In the genomic region with DNA sequence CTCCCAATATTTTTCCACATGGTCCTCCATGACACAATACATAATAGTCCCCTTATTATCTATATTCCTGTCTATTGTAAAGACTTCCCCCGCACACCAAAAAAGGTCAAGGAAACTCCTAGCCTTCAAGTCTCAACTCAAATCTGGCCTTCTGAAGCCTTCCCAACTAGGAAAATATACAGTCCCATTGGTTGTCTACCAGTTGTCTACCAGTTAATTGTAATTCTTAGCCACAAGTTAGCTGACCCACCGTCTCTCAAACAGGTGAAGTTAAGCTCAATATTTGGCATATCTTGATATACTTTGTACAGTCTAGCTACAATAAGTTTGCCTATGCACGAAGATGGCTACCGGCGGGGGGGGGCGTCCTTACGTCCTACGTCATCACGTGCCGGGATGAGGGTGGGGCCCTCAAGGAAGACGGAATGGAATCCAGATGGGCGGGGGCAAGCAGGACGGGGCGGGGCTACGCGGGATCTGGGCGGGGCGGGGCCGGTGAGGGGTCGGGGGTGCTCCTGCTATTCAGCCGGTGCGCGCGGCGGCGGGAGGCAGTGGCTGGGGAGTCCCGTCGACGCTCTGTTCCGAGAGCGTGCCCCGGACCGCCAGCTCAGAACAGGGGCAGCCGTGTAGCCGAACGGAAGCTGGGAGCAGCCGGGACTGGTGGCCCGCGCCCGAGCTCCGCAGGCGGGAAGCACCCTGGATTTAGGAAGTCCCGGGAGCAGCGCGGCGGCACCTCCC, we compare ENCODE assay signal across 8 cellular contexts. TPM values are rescaled to one million over a fixed set of nuclear protein-coding genes. Genes with fewer than 3 reads are reported as not detected.
DNase-seq lines count a peak whose midpoint lies in the region; ATAC-seq and TF ChIP-seq lines count a peak whose summit lies in the region.

TSS of gene AHR (plus strand) at position 551 of the 738 bp plus-strand sequence. CDS start 613 bp downstream, outside the sequence.

- H3K4me1 ChIP-seq in RWPE2 (ENCODE audit: insufficient read depth, poor library complexity, severe bottlenecking) (peaks cover 24% of the 10 kb centered on the region), stomach (peaks cover 0 to 32% (median 17%) of the 10 kb centered on the region in 4 donors)

- DNase-seq in DMS114 treated with DMSO at 0.1 percent for 48 hours (lab: John Stamatoyannopoulos, UW; ENCODE audit: unreplicated experiment) (peak; percentile 31), HuH-7.5 (ENCODE audit: low spot score) (peak; percentile 80), RWPE2 (ENCODE audit: low spot score) (peak; percentile 91), fibroblast of the conjunctiva (ENCODE audit: low read depth) (peak; percentile 93), stomach (peak; percentile 95)
- DNase-seq in activated effector memory CD4-positive, alpha-beta T cell treated with anti-CD3 and anti-CD28 coated beads, Interleukin-2, amount 50 U/mL, for 16 hours, result peak; percentile 96

- H3K79me2 ChIP-seq in neural cell (replicated peaks; ENCODE audit: insufficient read depth, low read length), result no peaks in the 10 kb centered on the region

- no peaks in the 10 kb centered on the region for H3F3A ChIP-seq in neural cell (ENCODE audit: insufficient read depth, low read length, poor library complexity, severe bottlenecking)

- H3K27me3 ChIP-seq in RWPE2 (ENCODE audit: insufficient read depth, poor library complexity, severe bottlenecking), result no peaks in the 10 kb centered on the region
- peaks cover 28% of the 10 kb centered on the region for H3K27me3 ChIP-seq in neural cell (ENCODE audit: insufficient read depth, low read depth, low read length)
- no peaks in the 10 kb centered on the region for H3K27me3 ChIP-seq in stomach

- H3K36me3 ChIP-seq in RWPE2 (ENCODE audit: low read depth), result no peaks in the 10 kb centered on the region
- H3K36me3 ChIP-seq in neural cell (ENCODE audit: insufficient read depth, low read length), result no peaks in the 10 kb centered on the region
- no peaks in the 10 kb centered on the region for H3K36me3 ChIP-seq in stomach

- peak within 1 kb of the TSS; percentile 77 for H3K4me3 ChIP-seq in RWPE2 (ENCODE audit: severe bottlenecking)
- H3K4me3 ChIP-seq in neural cell (ENCODE audit: low read length), result peak within 1 kb of the TSS; percentile 77
- peak within 1 kb of the TSS; percentile 63 to 95 (median 92) for H3K4me3 ChIP-seq in stomach

- peak within 1 kb of the TSS; percentile 30 for H2AFZ ChIP-seq in neural cell (ENCODE audit: low read depth, low read length)

- no peak for TF ChIP-seq RAD21 in neural cell (conservative IDR thresholded peaks at IDR 0.05)

- TF ChIP-seq POLR2A in stomach (IDR thresholded peaks at IDR 0.05), result peak in 1 of 4 donors; percentile 89

- H3K27ac ChIP-seq in RWPE2 (ENCODE audit: poor library complexity, severe bottlenecking) (peak within 1 kb of the TSS; percentile 67), neural cell (ENCODE audit: low read length) (no peak within 1 kb of the TSS), stomach (peak within 1 kb of the TSS; percentile 93 to 99 (median 97))

- WGBS in stomach, 5 donors, result 3 to 8% (median 4%) methylated on average over 16 to 46 of the region's 46 CpGs

- ATAC-seq in GM21515 (IDR thresholded peaks at IDR 0.05; ENCODE audit: unreplicated experiment), result peak; percentile 51
- peak; percentile 80 for ATAC-seq in RWPE2 (ENCODE audit: low read depth)

- H3K4me2 ChIP-seq in neural cell (ENCODE audit: low read length), result peak within 1 kb of the TSS; percentile 54

- peak within 1 kb of the TSS; percentile 60 for H3K9ac ChIP-seq in neural cell (ENCODE audit: low read length)

- no peaks in the 10 kb centered on the region for H4K20me1 ChIP-seq in neural cell (ENCODE audit: insufficient read depth)

- intact Hi-C loops in stomach (cut with DNase I; ENCODE audit: low total_unique reads), result loop anchor here (10.0 kb wide), 1 partner anchor 313 kb away; no protein-coding TSS in a partner anchor

- no peaks in the 10 kb centered on the region for H3K9me3 ChIP-seq in RWPE2 (ENCODE audit: severe bottlenecking)
- H3K9me3 ChIP-seq in neural cell (ENCODE audit: low read length), result no peaks in the 10 kb centered on the region
- H3K9me3 ChIP-seq in stomach, result no peaks in the 10 kb centered on the region

- TF ChIP-seq EP300 in neural cell (conservative IDR thresholded peaks at IDR 0.05; ENCODE audit: poor library complexity, severe bottlenecking) (no peak), stomach (IDR thresholded peaks at IDR 0.05) (no peak)

- TF ChIP-seq CTCF in RWPE2 (IDR thresholded peaks at IDR 0.05; ENCODE audit: poor library complexity, severe bottlenecking) (no peak), neural cell (IDR thresholded peaks at IDR 0.05; ENCODE audit: poor library complexity, severe bottlenecking) (no peak), stomach (IDR thresholded peaks at IDR 0.05) (no peak)

- no peaks in the 10 kb centered on the region for H3K9me2 ChIP-seq in neural cell (ENCODE audit: insufficient read depth, low read length)

TF ChIP-seq in neural cell, 6 proteins besides CTCF, POLR2A, EP300 and RAD21:
- TF ChIP-seq EZH2 (IDR thresholded peaks at IDR 0.05; ENCODE audit: borderline replicate concordance, insufficient read depth, low read length, poor library complexity, severe bottlenecking) (no peak), SMC3 (conservative IDR thresholded peaks at IDR 0.05; ENCODE audit: poor library complexity) (no peak), POLR2AphosphoS5 (IDR thresholded peaks at IDR 0.05) (peak; percentile 21), REST (IDR thresholded peaks at IDR 0.05; ENCODE audit: borderline replicate concordance) (no peak), MXI1 (conservative IDR thresholded peaks at IDR 0.05; ENCODE audit: poor library complexity, severe bottlenecking) (no peak), TAF1 (IDR thresholded peaks at IDR 0.05; ENCODE audit: low read depth) (no peak)

RNA-seq across cellular contexts. Expression of gene AHR, which starts in this region (rescaled TPM):
- polyA plus RNA-seq in neural cell (2.4 and 3.2 TPM in 2 replicates), stomach (10 to 100 TPM in 2 of 3 donors, 1 to 10 TPM in 1; 8.7 to 28.9 (median 13.0) TPM)
- polyA minus RNA-seq in neural cell, result 11.7 and 13.1 TPM in 2 replicates
- 100 to 1,000 TPM in 1 of 5 donors, 10 to 100 TPM in 4; 34.8 to 136 (median 81.2) TPM for total RNA-seq in stomach

Comparison
In these comparisons a context has a peak if more than half of its experiments do, and no peak if none do; other contexts are left out.
1. DNase-seq: peak in every context shown above with its lines; median percentile 96 in activated effector memory CD4-positive, alpha-beta T cell treated with anti-CD3 and anti-CD28 coated beads, Interleukin-2, amount 50 U/mL, for 16 hours; 95 in stomach; 93 in fibroblast of the conjunctiva; 91 in RWPE2; 80 in HuH-7.5; 31 in DMS114 treated with DMSO at 0.1 percent for 48 hours.